ENCODE assay signal across 11 cellular contexts in genomic region chr5:1552469-1553255, GRCh38. TPM values are rescaled to one million over a fixed set of nuclear protein-coding genes. Genes with fewer than 3 reads are reported as not detected.
DNase-seq lines count a peak whose midpoint lies in the region; ATAC-seq and TF ChIP-seq lines count a peak whose summit lies in the region.
"Had no signal": no experiment of that assay in that cellular context is flagged by ENCODE, and none has a peak within 500 bp of the region (broad histone marks: within the 10 kb centered on the region; RNA-seq: fewer than 3 reads in every experiment).

No MANE protein-coding gene starts in this region.

- TF ChIP-seq CTCF in fibroblast of the aortic adventitia (IDR thresholded peaks at IDR 0.05; ENCODE audit: insufficient read depth, low read length) (no peak), osteoblast (IDR thresholded peaks at IDR 0.05; ENCODE audit: extremely low read depth, low read depth, low read length) (no peak)

- no peak for ATAC-seq in HG03439 (IDR thresholded peaks at IDR 0.05; ENCODE audit: unreplicated experiment)

- H3K79me2 ChIP-seq in osteoblast (ENCODE audit: insufficient read depth, low read length) = no peaks in the 10 kb centered on the region

- H4K20me1 ChIP-seq in osteoblast (ENCODE audit: insufficient read depth, low read length) = peaks cover 17% of the 10 kb centered on the region

- peak overlapping the region; percentile 76 for H3K4me2 ChIP-seq in osteoblast (ENCODE audit: insufficient read depth, low read length)

- no peaks in the 10 kb centered on the region for H3K9me3 ChIP-seq in osteoblast (ENCODE audit: low read depth, low read length)

- peaks cover 80% of the 10 kb centered on the region for H3K27me3 ChIP-seq in osteoblast (ENCODE audit: insufficient read depth, low read length)

- peak overlapping the region; percentile 10 for H2AFZ ChIP-seq in osteoblast (ENCODE audit: low read length)

- H3K27ac ChIP-seq in osteoblast (ENCODE audit: low read depth, low read length) = no peak overlapping the region

- DNase-seq in DMS153 treated with DMSO at 0.1 percent for 48 hours (lab: John Stamatoyannopoulos, UW; ENCODE audit: unreplicated experiment) = peak; percentile 41
- DNase-seq in NCI-H82 treated with DMSO at 0.1 percent for 48 hours (lab: John Stamatoyannopoulos, UW; ENCODE audit: unreplicated experiment) = peak; percentile 9
- peak; percentile 59 for DNase-seq in fibroblast of the aortic adventitia (ENCODE audit: low read depth)
- DNase-seq in osteoblast (ENCODE audit: insufficient read length, low spot score, missing footprints) = peak; percentile 94
- DNase-seq in stimulated activated naive CD4-positive, alpha-beta T cell treated with Interleukin-2 at 50 U/mL for 16 hours (lab: John Stamatoyannopoulos, UW) = no peak
- DNase-seq in NCI-H526 (lab: John Stamatoyannopoulos, UW) = no peak
- DNase-seq in glomerular visceral epithelial cell (ENCODE audit: extremely low spot score) = no peak
- DNase-seq: activated naive CD4-positive, alpha-beta T cell; CD4-positive, CD25-positive, alpha-beta regulatory T cell; trophoblast cell had no signal

- H3K4me1 ChIP-seq in osteoblast (ENCODE audit: insufficient read depth, low read length) = peaks cover 19% of the 10 kb centered on the region

- no peaks in the 10 kb centered on the region for H3K36me3 ChIP-seq in osteoblast (ENCODE audit: insufficient read depth, low read length)

- H3K4me3 ChIP-seq in fibroblast of the aortic adventitia (ENCODE audit: low read depth, low read length) (no peak overlapping the region), osteoblast (ENCODE audit: insufficient read depth, low read length) (peak overlapping the region; percentile 49)

RNA-seq across cellular contexts. Expression of gene LPCAT1, which starts 28.9 kb away (rescaled TPM):
- total RNA-seq in fibroblast of the aortic adventitia (ENCODE audit: low replicate concordance) (41.3 and 56.0 TPM in 2 replicates), osteoblast (11.6 and 15.6 TPM in 2 replicates)

Comparison
In these comparisons a context has a peak if more than half of its experiments do, and no peak if none do; other contexts are left out.
1. DNase-seq: peak in DMS153 treated with DMSO at 0.1 percent for 48 hours (single experiment), NCI-H82 treated with DMSO at 0.1 percent for 48 hours (single experiment), fibroblast of the aortic adventitia (single experiment) and osteoblast (single experiment); none in stimulated activated naive CD4-positive, alpha-beta T cell treated with Interleukin-2 at 50 U/mL for 16 hours (single experiment), NCI-H526 (0 of 2) and glomerular visceral epithelial cell (single experiment).